Comparison of ENCODE assay signal across 31 cellular contexts in genomic region chr7:105904064-105904463, GRCh38.
"Had no signal": no experiment of that assay in that cellular context is flagged by ENCODE, and none has a peak within 500 bp of the region (broad histone marks: within the 10 kb centered on the region; RNA-seq: fewer than 3 reads in every experiment).

No MANE protein-coding gene starts in this region.

- H3K4me1 ChIP-seq: parathyroid adenoma, psoas muscle, spleen, suprapubic skin, testis, tibial artery, transverse colon, upper lobe of right lung, uterus had no signal

- H3K9me3 ChIP-seq: ovary, psoas muscle, suprapubic skin, testis, tibial artery, transverse colon, upper lobe of right lung, uterus had no signal

- H3K4me3 Mint-ChIP-seq: natural killer cell; nephron; neural progenitor cell; stimulated activated memory B cell treated with anti-CD40 and anti-IgM and Interleukin-4, amounts not matched to agents 10 μg/mL and 1 μg/mL and 100 μg/mL, for 72 hours; stimulated activated naive CD8-positive, alpha-beta T cell treated with anti-CD3 and anti-CD28 coated beads, Interleukin-15, amount 100 ng/mL, for 72 hours; type B pancreatic cell had no signal

- H3K27me3 Mint-ChIP-seq: stimulated activated memory B cell treated with anti-CD40 and anti-IgM and Interleukin-4, amounts not matched to agents 10 μg/mL and 1 μg/mL and 100 μg/mL, for 72 hours; stimulated activated naive CD8-positive, alpha-beta T cell treated with anti-CD3 and anti-CD28 coated beads, Interleukin-15, amount 100 ng/mL, for 72 hours; type B pancreatic cell had no signal

- H3K4me1 Mint-ChIP-seq: stimulated activated memory B cell treated with anti-CD40 and anti-IgM and Interleukin-4, amounts not matched to agents 10 μg/mL and 1 μg/mL and 100 μg/mL, for 72 hours; stimulated activated naive CD8-positive, alpha-beta T cell treated with anti-CD3 and anti-CD28 coated beads, Interleukin-15, amount 100 ng/mL, for 72 hours had no signal

- H3K9ac ChIP-seq: neural progenitor cell, parathyroid adenoma had no signal

- H3K27me3 ChIP-seq: neural progenitor cell, ovary, suprapubic skin, testis, tibial artery, transverse colon, upper lobe of right lung, uterus had no signal

- H3K36me3 ChIP-seq: neural progenitor cell, ovary, spleen, suprapubic skin, tibial artery, transverse colon, upper lobe of right lung, uterus had no signal

- H3K79me2 ChIP-seq: parathyroid adenoma had no signal

- H3K36me3 Mint-ChIP-seq: natural killer cell; neural progenitor cell; stimulated activated memory B cell treated with anti-CD40 and anti-IgM and Interleukin-4, amounts not matched to agents 10 μg/mL and 1 μg/mL and 100 μg/mL, for 72 hours; type B pancreatic cell had no signal

- H3K27ac ChIP-seq: neural progenitor cell, ovary, parathyroid adenoma, psoas muscle, skin epidermis, spleen, suprapubic skin, testis, tibial artery, transverse colon, upper lobe of right lung, uterus had no signal

- DNase-seq: natural killer cell; occipital lobe; ovary; posterior cingulate gyrus; psoas muscle; spleen; stimulated activated CD4-positive, alpha-beta T cell treated with anti-CD3 and anti-CD28 coated beads, Interleukin-12 subunit alpha, Interleukin-12 subunit beta, amount 100 ng/mL, for 4 hours; stimulated activated CD4-positive, alpha-beta T cell treated with anti-CD3 and anti-CD28 coated beads, Interleukin-1b, Interleukin-23, amount 100 ng/mL, for 48 hours; stimulated activated CD4-positive, alpha-beta T cell treated with anti-CD3 and anti-CD28 coated beads, Interleukin-4, amount 100 ng/mL, for 1 hour; stimulated activated CD4-positive, alpha-beta T cell treated with anti-CD3 and anti-CD28 coated beads, Interleukin-4, amount 100 ng/mL, for 4 hours; stimulated activated CD8-positive, alpha-beta memory T cell treated with anti-CD3 and anti-CD28 coated beads, Interleukin-4, amount 100 ng/mL, for 48 hours; stimulated activated naive CD4-positive, alpha-beta T cell; stimulated activated naive CD8-positive, alpha-beta T cell treated with anti-CD3 and anti-CD28 coated beads, Interleukin-15, amount 100 ng/mL, for 72 hours; stimulated activated naive CD8-positive, alpha-beta T cell treated with anti-CD3 and anti-CD28 coated beads, Interleukin-15, Interleukin-2, amounts not matched to agents 100 U/mL and 50 U/mL, for 24 hours; substantia nigra; testis; tibial artery; transverse colon; upper lobe of right lung; uterus had no signal

- H2AFZ ChIP-seq: neural progenitor cell, parathyroid adenoma had no signal

- H3K4me2 ChIP-seq: neural progenitor cell, smooth muscle cell had no signal

- H3K27ac Mint-ChIP-seq: natural killer cell; nephron; neural progenitor cell; progenitor cell of endocrine pancreas; stimulated activated memory B cell treated with anti-CD40 and anti-IgM and Interleukin-4, amounts not matched to agents 10 μg/mL and 1 μg/mL and 100 μg/mL, for 72 hours; stimulated activated naive CD8-positive, alpha-beta T cell treated with anti-CD3 and anti-CD28 coated beads, Interleukin-15, amount 100 ng/mL, for 72 hours; type B pancreatic cell had no signal

- H3K9me3 Mint-ChIP-seq: natural killer cell; nephron; neural progenitor cell; stimulated activated memory B cell treated with anti-CD40 and anti-IgM and Interleukin-4, amounts not matched to agents 10 μg/mL and 1 μg/mL and 100 μg/mL, for 72 hours; stimulated activated naive CD8-positive, alpha-beta T cell treated with anti-CD3 and anti-CD28 coated beads, Interleukin-15, amount 100 ng/mL, for 72 hours; type B pancreatic cell had no signal

- H3K4me3 ChIP-seq: neural progenitor cell, ovary, psoas muscle, skin epidermis, smooth muscle cell, spleen, suprapubic skin, testis, tibial artery, transverse colon, upper lobe of right lung, uterus had no signal

- ATAC-seq: natural killer cell; psoas muscle; right cardiac atrium; sciatic nerve; stimulated activated memory B cell treated with anti-CD40 and anti-IgM and Interleukin-4, amounts not matched to agents 10 μg/mL and 1 μg/mL and 100 μg/mL, for 72 hours; stimulated activated naive CD8-positive, alpha-beta T cell treated with anti-CD3 and anti-CD28 coated beads, Interleukin-15, amount 100 ng/mL, for 72 hours; stimulated activated naive CD8-positive, alpha-beta T cell treated with anti-CD3 and anti-CD28 coated beads, Interleukin-15, Interleukin-2, amounts not matched to agents 100 U/mL and 50 U/mL, for 24 hours; upper lobe of right lung had no signal
